In the genomic region with DNA sequence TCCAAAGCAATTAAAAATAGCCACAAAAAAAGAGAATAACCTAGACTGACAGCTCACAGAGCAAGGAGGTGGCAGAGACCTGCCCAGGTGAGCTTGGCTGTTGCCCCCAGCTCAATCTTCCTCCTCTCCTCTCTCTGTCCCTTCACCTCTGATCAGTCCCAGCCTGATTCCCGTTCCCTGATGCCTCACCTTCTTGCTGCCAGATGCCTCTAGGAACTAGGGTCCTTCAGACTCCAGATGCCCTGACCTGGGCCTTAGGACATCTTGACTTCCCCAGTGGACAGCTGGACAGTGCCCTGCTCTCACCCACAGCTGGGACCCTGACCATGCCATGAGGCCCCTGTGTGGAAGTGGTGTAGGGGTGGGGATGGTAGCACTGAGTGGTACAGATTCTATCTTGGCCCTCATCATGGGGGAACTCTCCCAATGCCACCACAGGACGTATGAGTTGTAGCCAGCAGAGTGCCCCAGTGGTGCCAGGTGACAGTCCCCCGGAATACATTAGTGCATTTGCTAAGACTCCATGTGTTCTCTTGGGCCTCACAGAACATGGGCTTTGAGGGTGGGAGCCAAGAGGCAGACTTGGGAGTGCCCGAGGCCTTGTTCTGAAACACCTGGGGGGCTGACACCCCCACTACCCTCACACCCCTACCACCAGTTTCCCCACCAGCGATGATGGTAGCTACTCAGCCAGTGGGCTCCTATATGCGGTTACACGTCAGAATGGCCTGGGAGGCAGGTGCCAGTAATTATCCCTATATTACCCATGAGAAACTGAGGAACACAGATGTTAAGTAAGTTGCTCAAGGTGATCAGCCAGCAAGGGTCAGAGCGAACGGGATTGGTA, we compare ENCODE assay signal across 10 cellular contexts. TPM values are rescaled to one million over a fixed set of nuclear protein-coding genes. Genes with fewer than 3 reads are reported as not detected.
DNase-seq lines count a peak whose midpoint lies in the region; ATAC-seq and TF ChIP-seq lines count a peak whose summit lies in the region.
"Had no signal": no experiment of that assay in that cellular context is flagged by ENCODE, and none has a peak within 500 bp of the region (broad histone marks: within the 10 kb centered on the region; RNA-seq: fewer than 3 reads in every experiment).

No MANE protein-coding gene starts in this region.

- H3K4me1 ChIP-seq in NT2/D1 (ENCODE audit: insufficient read depth, insufficient read length) (peaks cover 44% of the 10 kb centered on the region), mesodermal cell (ENCODE audit: control insufficient read depth, insufficient read depth, low read length, poor library complexity, severe bottlenecking) (peaks cover 66% of the 10 kb centered on the region), suprapubic skin (peaks cover 68% of the 10 kb centered on the region)

- intact Hi-C loops in dorsolateral prefrontal cortex (cut with DNase I): loop anchor here in 1 of 2 donors (5.0 kb wide), 1 partner anchor 99 kb away; no protein-coding TSS in a partner anchor

- CTCF ChIA-PET in activated CD8-positive, alpha-beta memory T cell treated with anti-CD3 and anti-CD28 coated beads, Interleukin-2, amount 10 ng/mL, durations not matched to agents 7 days and 5 days (lab: Charles Lee): interaction anchor here (1.1 to 2.4 kb wide), 7 partner anchors 10 to 44 kb away, joined by 3 to 24 read pairs (median 5); no protein-coding TSS in a partner anchor

- H3K9me3 ChIP-seq in NT2/D1 (ENCODE audit: insufficient read depth, low read length): no peaks in the 10 kb centered on the region
- no peaks in the 10 kb centered on the region for H3K9me3 ChIP-seq in mesodermal cell (ENCODE audit: control insufficient read depth, low read length)
- no peaks in the 10 kb centered on the region for H3K9me3 ChIP-seq in suprapubic skin

- H3K27me3 Mint-ChIP-seq in activated CD8-positive, alpha-beta memory T cell treated with anti-CD3 and anti-CD28 coated beads, Interleukin-2, amount 10 ng/mL, durations not matched to agents 7 days and 5 days: no peaks in the 10 kb centered on the region

- H3K4me3 ChIP-seq in NT2/D1 (ENCODE audit: insufficient read length, low read depth) (no peak overlapping the region), dorsolateral prefrontal cortex (peak overlapping the region in 56 of 59 donors; percentile 35 to 72 (median 59)), mesodermal cell (ENCODE audit: extremely low read depth, insufficient read depth, low read length, poor library complexity, severe bottlenecking) (peak overlapping the region; percentile 1), suprapubic skin (peak overlapping the region; percentile 44)

- H3K9me3 Mint-ChIP-seq in activated CD8-positive, alpha-beta memory T cell treated with anti-CD3 and anti-CD28 coated beads, Interleukin-2, amount 10 ng/mL, durations not matched to agents 7 days and 5 days (ENCODE audit: low read depth): no peaks in the 10 kb centered on the region

- peaks cover 23% of the 10 kb centered on the region for H3K4me1 Mint-ChIP-seq in activated CD8-positive, alpha-beta memory T cell treated with anti-CD3 and anti-CD28 coated beads, Interleukin-2, amount 10 ng/mL, durations not matched to agents 7 days and 5 days

- no peak for TF ChIP-seq POLR2A in suprapubic skin (IDR thresholded peaks at IDR 0.05)

- TF ChIP-seq CTCF in dorsolateral prefrontal cortex (IDR thresholded peaks at IDR 0.05 in 54 of 56, conservative IDR thresholded peaks at IDR 0.05 in 2 of 56; ENCODE audit: low read depth in 1 of 56, partially characterized antibody in 56 of 56): no peak
- TF ChIP-seq CTCF in suprapubic skin (IDR thresholded peaks at IDR 0.05): no peak

- ATAC-seq in activated CD8-positive, alpha-beta memory T cell treated with anti-CD3 and anti-CD28 coated beads, Interleukin-2, amount 10 ng/mL, durations not matched to agents 7 days and 5 days: no peak
- no peak for ATAC-seq in GM18498 (IDR thresholded peaks at IDR 0.05; ENCODE audit: unreplicated experiment)

- DNase-seq in NT2/D1 (ENCODE audit: low read depth, low spot score) (no peak), dorsolateral prefrontal cortex (no peak), suprapubic skin (ENCODE audit: low spot score in 2 of 2) (peak in 1 of 2 donors; percentile 72), SW 1271 (lab: John Stamatoyannopoulos, UW) (no peak), NCI-H226 (no peak)
- DNase-seq in activated CD8-positive, alpha-beta memory T cell treated with anti-CD3 and anti-CD28 coated beads, Interleukin-2, amount 10 ng/mL, durations not matched to agents 7 days and 5 days: no peak
- DNase-seq: activated CD8-positive, alpha-beta memory T cell treated with anti-CD3 and anti-CD28 coated beads, Interleukin-2, amount 50 U/mL, for 4 hours; effector CD4-positive, alpha-beta T cell had no signal

- H3K27ac Mint-ChIP-seq in activated CD8-positive, alpha-beta memory T cell treated with anti-CD3 and anti-CD28 coated beads, Interleukin-2, amount 10 ng/mL, durations not matched to agents 7 days and 5 days: no peak overlapping the region

- TF ChIP-seq EP300 in suprapubic skin (IDR thresholded peaks at IDR 0.05): no peak

- no peaks in the 10 kb centered on the region for H3K27me3 ChIP-seq in NT2/D1 (ENCODE audit: insufficient read depth, insufficient read length)
- H3K27me3 ChIP-seq in dorsolateral prefrontal cortex: no peaks in the 10 kb centered on the region
- no peaks in the 10 kb centered on the region for H3K27me3 ChIP-seq in suprapubic skin

- no peaks in the 10 kb centered on the region for H3K36me3 Mint-ChIP-seq in activated CD8-positive, alpha-beta memory T cell treated with anti-CD3 and anti-CD28 coated beads, Interleukin-2, amount 10 ng/mL, durations not matched to agents 7 days and 5 days

- peak overlapping the region; percentile 42 for H3K9ac ChIP-seq in NT2/D1 (ENCODE audit: insufficient read length, low read depth)

- H3K36me3 ChIP-seq in NT2/D1 (ENCODE audit: insufficient read depth, insufficient read length, low read length) (peaks cover 20% of the 10 kb centered on the region), mesodermal cell (ENCODE audit: control insufficient read depth, insufficient read depth, low read length) (peaks cover 10% of the 10 kb centered on the region), suprapubic skin (peaks cover 2% of the 10 kb centered on the region)

- no peak overlapping the region for H3K4me3 Mint-ChIP-seq in activated CD8-positive, alpha-beta memory T cell treated with anti-CD3 and anti-CD28 coated beads, Interleukin-2, amount 10 ng/mL, durations not matched to agents 7 days and 5 days

- H3K27ac ChIP-seq in dorsolateral prefrontal cortex (peak overlapping the region in 57 of 59 donors; percentile 38 to 97 (median 91)), mesodermal cell (ENCODE audit: low read depth, low read length, severe bottlenecking) (no peak overlapping the region), suprapubic skin (peak overlapping the region; percentile 82)

- WGBS in mesodermal cell (ENCODE audit: insufficient coverage in 2 of 2), 2 experiments: 87 to 88% methylated on average over 6 to 7 of the region's 9 CpGs
- WGBS in suprapubic skin: 89% methylated on average over 9 of the region's 9 CpGs

RNA-seq across cellular contexts. Expression of a gene that starts 2.0 kb away (rescaled TPM):
- 100 to 1,000 TPM in 23 of 120 experiments, 10 to 100 TPM in 91, 1 to 10 TPM in 6; 8.1 to 234 (median 44.3) TPM for total RNA-seq in dorsolateral prefrontal cortex
- polyA plus RNA-seq in mesodermal cell (2013, experiment 1 of 2): 11.8 TPM
- polyA plus RNA-seq in mesodermal cell (2013, experiment 2 of 2): 10.8 TPM
- 100 to 1,000 TPM in 1 of 4 donors, 10 to 100 TPM in 3; 27.5 to 101 (median 38.2) TPM for total RNA-seq in suprapubic skin
- total RNA-seq in activated CD8-positive, alpha-beta memory T cell treated with anti-CD3 and anti-CD28 coated beads, Interleukin-2, amount 10 ng/mL, durations not matched to agents 7 days and 5 days: under 1 TPM in 1 of 2 experiments, not detected in 1; 0.37 TPM

RNA-seq across cellular contexts. Expression of a gene that starts 17.0 kb away (rescaled TPM):
- total RNA-seq in dorsolateral prefrontal cortex (100 to 1,000 TPM in 81 of 120 experiments, 10 to 100 TPM in 39; 54.6 to 175 (median 111) TPM), suprapubic skin (10 to 100 TPM in 2 of 4 donors, 1 to 10 TPM in 2; 4.4 to 23.3 (median 12.9) TPM)
- polyA plus RNA-seq in mesodermal cell (2013, experiment 1 of 2): 13.1 TPM
- polyA plus RNA-seq in mesodermal cell (2013, experiment 2 of 2): 10.7 TPM
- 1 to 10 TPM; 1.2 to 3.1 TPM for total RNA-seq in activated CD8-positive, alpha-beta memory T cell treated with anti-CD3 and anti-CD28 coated beads, Interleukin-2, amount 10 ng/mL, durations not matched to agents 7 days and 5 days

RNA-seq across cellular contexts. Expression of a gene that starts 24.1 kb away (rescaled TPM):
- total RNA-seq in dorsolateral prefrontal cortex (10 to 100 TPM in 117 of 120 experiments, 1 to 10 TPM in 3; 9.2 to 20.9 (median 14.1) TPM), suprapubic skin (10 to 100 TPM in 1 of 4 donors, 1 to 10 TPM in 3; 6.7 to 15.1 (median 8.5) TPM)
- polyA plus RNA-seq in mesodermal cell (2013, experiment 1 of 2): 44.1 TPM
- polyA plus RNA-seq in mesodermal cell (2013, experiment 2 of 2): 45.5 TPM
- total RNA-seq in activated CD8-positive, alpha-beta memory T cell treated with anti-CD3 and anti-CD28 coated beads, Interleukin-2, amount 10 ng/mL, durations not matched to agents 7 days and 5 days: 10 to 100 TPM; 29.5 to 29.6 TPM

Comparison
In these comparisons a context has a peak if more than half of its experiments do, and no peak if none do; other contexts are left out.
1. RNA of a gene that starts 2.0 kb away (total RNA-seq): 8.1 to 234 TPM in dorsolateral prefrontal cortex and 27.5 to 101 TPM in suprapubic skin; 0.37 TPM in activated CD8-positive, alpha-beta memory T cell treated with anti-CD3 and anti-CD28 coated beads, Interleukin-2, amount 10 ng/mL, durations not matched to agents 7 days and 5 days; every median in the first group is over 4 times any median in the second.